In the genomic region with DNA sequence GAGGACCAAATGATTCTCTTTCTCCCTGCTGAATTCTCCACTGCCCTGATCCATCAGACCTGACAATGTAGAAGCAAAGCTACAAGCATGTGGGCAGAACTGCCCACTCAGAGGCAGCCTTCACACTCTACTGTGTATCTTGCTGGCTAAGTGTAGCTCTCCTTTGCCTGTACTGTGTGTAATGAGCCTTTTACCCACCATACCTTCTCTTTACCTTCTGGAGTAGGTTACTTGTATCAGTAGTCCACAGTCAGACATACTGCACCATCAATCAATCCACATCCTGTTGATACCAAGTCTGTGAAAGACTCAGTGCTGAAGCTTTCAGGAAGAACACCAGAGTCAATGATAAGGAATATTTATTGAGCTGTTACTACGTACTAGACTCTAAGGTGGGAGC, we compare ENCODE assay signal across 22 cellular contexts.
"Had no signal": no experiment of that assay in that cellular context is flagged by ENCODE, and none has a peak within 500 bp of the region (broad histone marks: within the 10 kb centered on the region; RNA-seq: fewer than 3 reads in every experiment).

No MANE protein-coding gene starts in this region.

- H3K27me3 ChIP-seq: esophagus muscularis mucosa, gastroesophageal sphincter, heart left ventricle, suprapubic skin, transverse colon, uterus had no signal

- H3K9me3 Mint-ChIP-seq: activated naive CD4-positive, alpha-beta T cell treated with anti-CD3 and anti-CD28 coated beads, Interleukin-2, amount 10 ng/mL, durations not matched to agents 7 days and 5 days; dendritic cell treated with granulocyte-macrophage colony-stimulating factor and Interleukin-4, amounts not matched to agents 40 ng/mL and 50 ng/mL, for 4 days; neural crest cell had no signal

- H3K4me1 Mint-ChIP-seq: neural crest cell had no signal

- H3K4me1 ChIP-seq: esophagus muscularis mucosa, gastroesophageal sphincter, heart left ventricle, left ventricle myocardium inferior, suprapubic skin, transverse colon, uterus had no signal

- H3K36me3 Mint-ChIP-seq: activated naive CD4-positive, alpha-beta T cell treated with anti-CD3 and anti-CD28 coated beads, Interleukin-2, amount 10 ng/mL, durations not matched to agents 7 days and 5 days had no signal

- H3K27ac ChIP-seq: esophagus muscularis mucosa, gastroesophageal sphincter, heart left ventricle, left ventricle myocardium inferior, suprapubic skin, transverse colon, uterus, VCaP had no signal

- DNase-seq: activated CD4-positive, alpha-beta T cell treated with anti-CD3 and anti-CD28 coated beads for 48 hours; activated CD8-positive, alpha-beta memory T cell treated with anti-CD3 and anti-CD28 coated beads for 24 hours; activated effector memory CD4-positive, alpha-beta T cell treated with Interleukin-2 at 50 U/mL for 16 hours; activated naive CD4-positive, alpha-beta T cell treated with anti-CD3 and anti-CD28 coated beads, Interleukin-2, amount 10 ng/mL, durations not matched to agents 7 days and 5 days; effector CD8-positive, alpha-beta T cell; heart left ventricle; kidney glomerular epithelial cell; left ventricle myocardium inferior; SK-N-SH; stimulated activated CD8-positive, alpha-beta memory T cell treated with anti-CD3 and anti-CD28 coated beads, Interleukin-4, amount 100 ng/mL, for 48 hours; T-helper 1 cell; T1000; transverse colon; uterus had no signal

- H3K27ac Mint-ChIP-seq: activated naive CD4-positive, alpha-beta T cell treated with anti-CD3 and anti-CD28 coated beads, Interleukin-2, amount 10 ng/mL, durations not matched to agents 7 days and 5 days; dendritic cell treated with granulocyte-macrophage colony-stimulating factor and Interleukin-4, amounts not matched to agents 40 ng/mL and 50 ng/mL, for 4 days; progenitor cell of endocrine pancreas; stimulated activated naive CD8-positive, alpha-beta T cell treated with anti-CD3 and anti-CD28 coated beads, Interleukin-15, Interleukin-2, amounts not matched to agents 100 ng/mL and 50 ng/mL, for 24 hours had no signal

- H3K27me3 Mint-ChIP-seq: activated naive CD4-positive, alpha-beta T cell treated with anti-CD3 and anti-CD28 coated beads, Interleukin-2, amount 10 ng/mL, durations not matched to agents 7 days and 5 days; dendritic cell treated with granulocyte-macrophage colony-stimulating factor and Interleukin-4, amounts not matched to agents 40 ng/mL and 50 ng/mL, for 4 days; progenitor cell of endocrine pancreas; stimulated activated naive CD8-positive, alpha-beta T cell treated with anti-CD3 and anti-CD28 coated beads, Interleukin-15, Interleukin-2, amounts not matched to agents 100 ng/mL and 50 ng/mL, for 24 hours had no signal

- H3K4me3 ChIP-seq: esophagus muscularis mucosa, gastroesophageal sphincter, heart left ventricle, left ventricle myocardium inferior, suprapubic skin, transverse colon, uterus had no signal

- H3K9me3 ChIP-seq: esophagus muscularis mucosa, gastroesophageal sphincter, heart left ventricle, left ventricle myocardium inferior, SK-N-SH, suprapubic skin, transverse colon, uterus had no signal

- H3K36me3 ChIP-seq: esophagus muscularis mucosa, gastroesophageal sphincter, heart left ventricle, left ventricle myocardium inferior, suprapubic skin, transverse colon, uterus had no signal

- H3K4me3 Mint-ChIP-seq: activated naive CD4-positive, alpha-beta T cell treated with anti-CD3 and anti-CD28 coated beads, Interleukin-2, amount 10 ng/mL, durations not matched to agents 7 days and 5 days; dendritic cell treated with granulocyte-macrophage colony-stimulating factor and Interleukin-4, amounts not matched to agents 40 ng/mL and 50 ng/mL, for 4 days; neural crest cell; stimulated activated naive CD8-positive, alpha-beta T cell treated with anti-CD3 and anti-CD28 coated beads, Interleukin-15, Interleukin-2, amounts not matched to agents 100 ng/mL and 50 ng/mL, for 24 hours had no signal

- ATAC-seq: gastroesophageal sphincter, heart left ventricle had no signal
